Comparison of ENCODE assay signal across 17 cellular contexts in genomic region chr7:139931190-139932007, GRCh38.
DNase-seq lines count a peak whose midpoint lies in the region; ATAC-seq and TF ChIP-seq lines count a peak whose summit lies in the region.
"Had no signal": no experiment of that assay in that cellular context is flagged by ENCODE, and none has a peak within 500 bp of the region (broad histone marks: within the 10 kb centered on the region; RNA-seq: fewer than 3 reads in every experiment).

No MANE protein-coding gene starts in this region.

- peaks cover 2% of the 10 kb centered on the region for H3K36me3 Mint-ChIP-seq in activated CD4-positive, alpha-beta T cell treated with anti-CD3 and anti-CD28 coated beads for 36 hours (ENCODE audit: low read depth)
- H3K36me3 Mint-ChIP-seq in activated naive CD4-positive, alpha-beta T cell treated with anti-CD3 and anti-CD28 coated beads, Interleukin-2, amount 50 U/mL, for 72 hours = peaks cover 0 to 14% of the 10 kb centered on the region in 2 donors
- H3K36me3 Mint-ChIP-seq in activated naive CD4-positive, alpha-beta T cell treated with anti-CD3 and anti-CD28 coated beads, Interleukin-2, amount 10 ng/mL, durations not matched to agents 7 days and 5 days = no peaks in the 10 kb centered on the region
- peaks cover 6 to 23% (median 18%) of the 10 kb centered on the region in 3 donors for H3K36me3 Mint-ChIP-seq in immature natural killer cell

- no peaks in the 10 kb centered on the region for H3K79me2 ChIP-seq in MM.1S (ENCODE audit: low read length)

- no peaks in the 10 kb centered on the region for H3K4me1 ChIP-seq in MM.1S (ENCODE audit: low read length)

- H3K4me2 ChIP-seq in MM.1S (ENCODE audit: low read depth, low read length) = no peak overlapping the region

- H3K27ac Mint-ChIP-seq in activated CD4-positive, alpha-beta T cell treated with anti-CD3 and anti-CD28 coated beads for 36 hours = no peak overlapping the region
- no peak overlapping the region for H3K27ac Mint-ChIP-seq in activated naive CD4-positive, alpha-beta T cell treated with anti-CD3 and anti-CD28 coated beads, Interleukin-2, amount 50 U/mL, for 72 hours
- no peak overlapping the region for H3K27ac Mint-ChIP-seq in activated naive CD4-positive, alpha-beta T cell treated with anti-CD3 and anti-CD28 coated beads, Interleukin-2, amount 10 ng/mL, durations not matched to agents 7 days and 5 days
- peak overlapping the region in 5 of 6 donors; percentile 2 to 31 (median 28) for H3K27ac Mint-ChIP-seq in immature natural killer cell
- H3K27ac Mint-ChIP-seq: HFFc6 had no signal

- H3F3A ChIP-seq in MM.1S (ENCODE audit: insufficient read depth, low read length) = no peaks in the 10 kb centered on the region

- H3K9me3 ChIP-seq in MM.1S (replicated peaks; ENCODE audit: insufficient read depth, low read length) = no peaks in the 10 kb centered on the region

- no peak overlapping the region for H3K4me3 Mint-ChIP-seq in activated CD4-positive, alpha-beta T cell treated with anti-CD3 and anti-CD28 coated beads for 36 hours
- H3K4me3 Mint-ChIP-seq in activated naive CD4-positive, alpha-beta T cell treated with anti-CD3 and anti-CD28 coated beads, Interleukin-2, amount 10 ng/mL, durations not matched to agents 7 days and 5 days = no peak overlapping the region
- H3K4me3 Mint-ChIP-seq in immature natural killer cell = no peak overlapping the region
- H3K4me3 Mint-ChIP-seq: CD14-positive monocyte, HFFc6 had no signal

- H3K9me2 ChIP-seq in MM.1S (replicated peaks; ENCODE audit: insufficient read depth, low read length) = peaks cover 2% of the 10 kb centered on the region; the same call in 1 of the 2 replicates

- peak; percentile 30 for ATAC-seq in activated CD4-positive, alpha-beta T cell treated with anti-CD3 and anti-CD28 coated beads for 36 hours
- ATAC-seq in activated naive CD4-positive, alpha-beta T cell treated with anti-CD3 and anti-CD28 coated beads, Interleukin-2, amount 50 U/mL, for 72 hours = peak; percentile 46 to 82

- DNase-seq in activated CD4-positive, alpha-beta T cell treated with anti-CD3 and anti-CD28 coated beads for 36 hours = peak; percentile 22
- no peak for DNase-seq in activated CD4-positive, alpha-beta T cell treated with anti-CD3 and anti-CD28 coated beads, Interleukin-2, amount 50 U/mL, for 4 hours
- no peak for DNase-seq in activated naive CD4-positive, alpha-beta T cell treated with anti-CD3 and anti-CD28 coated beads, Interleukin-2, amount 50 U/mL, for 72 hours (ENCODE audit: low spot score in 2 of 2)
- no peak for DNase-seq in activated naive CD4-positive, alpha-beta T cell treated with anti-CD3 and anti-CD28 coated beads, Interleukin-2, amount 10 ng/mL, durations not matched to agents 7 days and 5 days
- DNase-seq in SK-N-DZ (ENCODE audit: low spot score) (peak; percentile 30), immature natural killer cell (no peak), MM.1S (no peak), GOT3 (lab: John Stamatoyannopoulos, UW) (no peak)
- DNase-seq: 8988T, DMS79 treated with DMSO at 0.1 percent for 48 hours, HFFc6, KBM-7, NCI-H187, NCI-H2107, NCI-H510A, NCI-H748 treated with DMSO at 0.1 percent for 48 hours had no signal

- no peak overlapping the region for H3K9ac ChIP-seq in MM.1S (ENCODE audit: low read length)

- H3K27me3 Mint-ChIP-seq in activated CD4-positive, alpha-beta T cell treated with anti-CD3 and anti-CD28 coated beads for 36 hours = no peaks in the 10 kb centered on the region
- peaks cover 10% of the 10 kb centered on the region for H3K27me3 Mint-ChIP-seq in activated naive CD4-positive, alpha-beta T cell treated with anti-CD3 and anti-CD28 coated beads, Interleukin-2, amount 10 ng/mL, durations not matched to agents 7 days and 5 days
- peaks cover 2 to 6% (median 4%) of the 10 kb centered on the region in 3 donors for H3K27me3 Mint-ChIP-seq in immature natural killer cell (ENCODE audit: low read depth in 3 of 3)

- H3K27me3 ChIP-seq in MM.1S (replicated peaks; ENCODE audit: insufficient read depth, low read length) = no peaks in the 10 kb centered on the region

- no peaks in the 10 kb centered on the region for H3K9me3 Mint-ChIP-seq in activated CD4-positive, alpha-beta T cell treated with anti-CD3 and anti-CD28 coated beads for 36 hours (ENCODE audit: low read depth)
- H3K9me3 Mint-ChIP-seq in activated naive CD4-positive, alpha-beta T cell treated with anti-CD3 and anti-CD28 coated beads, Interleukin-2, amount 50 U/mL, for 72 hours = peaks cover 0 to 7% of the 10 kb centered on the region in 2 donors
- H3K9me3 Mint-ChIP-seq in activated naive CD4-positive, alpha-beta T cell treated with anti-CD3 and anti-CD28 coated beads, Interleukin-2, amount 10 ng/mL, durations not matched to agents 7 days and 5 days = no peaks in the 10 kb centered on the region
- H3K9me3 Mint-ChIP-seq in immature natural killer cell = no peaks in the 10 kb centered on the region
- H3K9me3 Mint-ChIP-seq: CD14-positive monocyte, HFFc6 had no signal

- intact Hi-C loops in activated CD4-positive, alpha-beta T cell treated with anti-CD3 and anti-CD28 coated beads for 36 hours (cut with DNase I, micrococcal nuclease) = no loop called here

- peaks cover 17% of the 10 kb centered on the region for H3K4me1 Mint-ChIP-seq in activated CD4-positive, alpha-beta T cell treated with anti-CD3 and anti-CD28 coated beads for 36 hours
- H3K4me1 Mint-ChIP-seq in activated naive CD4-positive, alpha-beta T cell treated with anti-CD3 and anti-CD28 coated beads, Interleukin-2, amount 10 ng/mL, durations not matched to agents 7 days and 5 days = no peaks in the 10 kb centered on the region
- H3K4me1 Mint-ChIP-seq in immature natural killer cell = peaks cover 21% of the 10 kb centered on the region in 2 donors

- no peak overlapping the region for H3K27ac ChIP-seq in MM.1S (ENCODE audit: low read length)

- no peak overlapping the region for H3K4me3 ChIP-seq in MM.1S (ENCODE audit: low read length)

- CTCF ChIA-PET in activated CD4-positive, alpha-beta T cell treated with anti-CD3 and anti-CD28 coated beads for 36 hours (lab: Charles Lee) = interaction anchor here (0.6 to 1.5 kb wide), 3 partner anchors 13 to 329 kb away, joined by 3 read pairs; no protein-coding TSS in a partner anchor
- CTCF ChIA-PET in activated naive CD4-positive, alpha-beta T cell treated with anti-CD3 and anti-CD28 coated beads, Interleukin-2, amount 10 ng/mL, durations not matched to agents 7 days and 5 days (lab: Charles Lee) = no interaction called here

- H2AFZ ChIP-seq in MM.1S (ENCODE audit: low read length) = no peak overlapping the region

- POLR2A ChIA-PET in activated CD4-positive, alpha-beta T cell treated with anti-CD3 and anti-CD28 coated beads for 36 hours (lab: Charles Lee) = interaction anchor here (0.8 to 1.0 kb wide), 2 partner anchors 18 to 251 kb away, joined by 3 to 4 read pairs; no protein-coding TSS in a partner anchor

- no peaks in the 10 kb centered on the region for H3K36me3 ChIP-seq in MM.1S (replicated peaks; ENCODE audit: insufficient read depth, low read length)

- H4K20me1 ChIP-seq in MM.1S (ENCODE audit: insufficient read depth, low read length) = no peaks in the 10 kb centered on the region

- no peak for TF ChIP-seq CTCF in MM.1S (IDR thresholded peaks at IDR 0.05; ENCODE audit: low read length)

Comparison
In these comparisons a context has a peak if more than half of its experiments do, and no peak if none do; other contexts are left out.
1. DNase-seq: peak in activated CD4-positive, alpha-beta T cell treated with anti-CD3 and anti-CD28 coated beads for 36 hours (single experiment) and SK-N-DZ (single experiment); none in activated CD4-positive, alpha-beta T cell treated with anti-CD3 and anti-CD28 coated beads, Interleukin-2, amount 50 U/mL, for 4 hours (0 of 2), activated naive CD4-positive, alpha-beta T cell treated with anti-CD3 and anti-CD28 coated beads, Interleukin-2, amount 50 U/mL, for 72 hours (0 of 2), activated naive CD4-positive, alpha-beta T cell treated with anti-CD3 and anti-CD28 coated beads, Interleukin-2, amount 10 ng/mL, durations not matched to agents 7 days and 5 days (single experiment), immature natural killer cell (0 of 3), MM.1S (single experiment) and GOT3 (single experiment).
2. H3K27ac Mint-ChIP-seq: peak in immature natural killer cell (5 of 6); none in activated CD4-positive, alpha-beta T cell treated with anti-CD3 and anti-CD28 coated beads for 36 hours (single experiment), activated naive CD4-positive, alpha-beta T cell treated with anti-CD3 and anti-CD28 coated beads, Interleukin-2, amount 50 U/mL, for 72 hours (0 of 2) and activated naive CD4-positive, alpha-beta T cell treated with anti-CD3 and anti-CD28 coated beads, Interleukin-2, amount 10 ng/mL, durations not matched to agents 7 days and 5 days (single experiment).